Comparison of ENCODE assay signal across 12 cellular contexts in the genomic region with DNA sequence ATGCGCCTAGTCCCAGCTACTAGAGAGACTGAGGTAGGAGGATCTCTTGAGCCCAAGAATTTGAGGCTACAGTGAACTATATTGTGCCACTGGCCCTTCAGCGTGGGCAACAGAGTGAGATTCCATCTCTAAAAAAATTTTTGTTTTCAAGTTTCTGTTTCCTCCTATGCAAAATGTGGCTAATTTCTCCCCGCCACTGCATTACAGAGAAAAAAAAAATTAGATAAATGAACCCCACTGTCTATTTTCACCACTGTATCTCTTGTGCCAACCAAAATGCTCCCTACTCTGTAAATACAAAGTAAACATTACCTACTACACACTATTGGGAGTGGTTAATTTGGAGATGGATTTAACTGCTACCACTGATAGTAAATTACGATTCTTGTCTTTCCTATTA. TPM values are rescaled to one million over a fixed set of nuclear protein-coding genes. Genes with fewer than 3 reads are reported as not detected.
DNase-seq lines count a peak whose midpoint lies in the region; ATAC-seq, FAIRE-seq and TF ChIP-seq lines count a peak whose summit lies in the region.
"Had no signal": no experiment of that assay in that cellular context is flagged by ENCODE, and none has a peak within 500 bp of the region (broad histone marks: within the 10 kb centered on the region; RNA-seq: fewer than 3 reads in every experiment).

No MANE protein-coding gene starts in this region.

- no peak for TF ChIP-seq EP300 in upper lobe of left lung (IDR thresholded peaks at IDR 0.05)

- TF ChIP-seq CTCF in RWPE2 (IDR thresholded peaks at IDR 0.05; ENCODE audit: poor library complexity, severe bottlenecking) (no peak), lower lobe of right lung (IDR thresholded peaks at IDR 0.05) (no peak), upper lobe of left lung (IDR thresholded peaks at IDR 0.05) (no peak)

- peak overlapping the region; percentile 92 for H3K27ac Mint-ChIP-seq in activated naive CD4-positive, alpha-beta T cell treated with anti-CD3 and anti-CD28 coated beads, Interleukin-2, amount 50 U/mL, for 24 hours

- H3K9me3 ChIP-seq in RWPE2 (ENCODE audit: severe bottlenecking), result no peaks in the 10 kb centered on the region
- H3K9me3 ChIP-seq in lower lobe of right lung, result no peaks in the 10 kb centered on the region
- no peaks in the 10 kb centered on the region for H3K9me3 ChIP-seq in upper lobe of left lung

- WGBS in upper lobe of left lung, 2 donors, result 71 to 72% methylated on average over 4 of the region's 4 CpGs

- H3K36me3 Mint-ChIP-seq in activated naive CD4-positive, alpha-beta T cell treated with anti-CD3 and anti-CD28 coated beads, Interleukin-2, amount 50 U/mL, for 24 hours, result peaks cover 21% of the 10 kb centered on the region

- H3K9me3 Mint-ChIP-seq in activated naive CD4-positive, alpha-beta T cell treated with anti-CD3 and anti-CD28 coated beads, Interleukin-2, amount 50 U/mL, for 24 hours, result peaks cover 5% of the 10 kb centered on the region

- no peaks in the 10 kb centered on the region for H3K27me3 ChIP-seq in RWPE2 (ENCODE audit: insufficient read depth, poor library complexity, severe bottlenecking)
- no peaks in the 10 kb centered on the region for H3K27me3 ChIP-seq in lower lobe of right lung (ENCODE audit: low read depth)
- H3K27me3 ChIP-seq in upper lobe of left lung, result no peaks in the 10 kb centered on the region

- peak overlapping the region; percentile 92 for H3K4me3 Mint-ChIP-seq in activated naive CD4-positive, alpha-beta T cell treated with anti-CD3 and anti-CD28 coated beads, Interleukin-2, amount 50 U/mL, for 24 hours

- no peaks in the 10 kb centered on the region for H3K27me3 Mint-ChIP-seq in activated naive CD4-positive, alpha-beta T cell treated with anti-CD3 and anti-CD28 coated beads, Interleukin-2, amount 50 U/mL, for 24 hours

- H3K4me1 ChIP-seq in RWPE2 (ENCODE audit: insufficient read depth, poor library complexity, severe bottlenecking) (peaks cover 15% of the 10 kb centered on the region), lower lobe of right lung (peaks cover 33% of the 10 kb centered on the region), upper lobe of left lung (peaks cover 25 to 39% (median 27%) of the 10 kb centered on the region in 4 donors)

- H3K4me3 ChIP-seq in RWPE2 (ENCODE audit: severe bottlenecking), result no peak overlapping the region
- H3K4me3 ChIP-seq in lower lobe of right lung, result peak overlapping the region; percentile 95
- H3K4me3 ChIP-seq in upper lobe of left lung, result peak overlapping the region in 1 of 4 donors; percentile 96
- H3K4me3 ChIP-seq: lung had no signal

- intact Hi-C loops in lower lobe of right lung (cut with DNase I), result no loop called here

- no peak for DNase-seq in activated naive CD4-positive, alpha-beta T cell treated with Interleukin-2 at 50 U/mL for 16 hours
- DNase-seq in RWPE2 (ENCODE audit: low spot score), result no peak
- DNase-seq in lower lobe of right lung, result no peak
- no peak for DNase-seq in upper lobe of left lung
- DNase-seq in H54 (ENCODE audit: insufficient read length, low spot score), result no peak
- DNase-seq in urothelium cell line (ENCODE audit: low spot score), result no peak
- DNase-seq in HUDEP-2 (lab: John Stamatoyannopoulos, UW; ENCODE audit: unreplicated experiment in 76 of 76), result no peak
- DNase-seq: activated gamma-delta T cell, dermis blood vessel endothelial cell, NCI-H774 had no signal

- no peak for FAIRE-seq in H54 (lab: Jason Lieb, UNC)
- no peak for FAIRE-seq in urothelium cell line (lab: Jason Lieb, UNC)

- TF ChIP-seq POLR2A in upper lobe of left lung (IDR thresholded peaks at IDR 0.05), result no peak
- TF ChIP-seq POLR2A in H54 (IDR thresholded peaks at IDR 0.05; ENCODE audit: low read depth, low read length), result no peak

- peaks cover 71% of the 10 kb centered on the region for H3K4me1 Mint-ChIP-seq in activated naive CD4-positive, alpha-beta T cell treated with anti-CD3 and anti-CD28 coated beads, Interleukin-2, amount 50 U/mL, for 24 hours

- H3K36me3 ChIP-seq in RWPE2 (ENCODE audit: low read depth) (peaks cover 37% of the 10 kb centered on the region), lower lobe of right lung (peaks cover 36% of the 10 kb centered on the region), upper lobe of left lung (peaks cover 22 to 34% (median 25%) of the 10 kb centered on the region in 4 donors)

- H3K27ac ChIP-seq in RWPE2 (ENCODE audit: poor library complexity, severe bottlenecking) (peak overlapping the region; percentile 99), lower lobe of right lung (no peak overlapping the region), upper lobe of left lung (peak overlapping the region in 3 of 4 donors; percentile 96 to 99 (median 96))

- ATAC-seq in RWPE2 (ENCODE audit: low read depth) (no peak), lower lobe of right lung (no peak), upper lobe of left lung (ENCODE audit: low FRiP score in 2 of 2) (no peak)

RNA-seq across cellular contexts. Expression of a gene that starts 2.0 kb away (rescaled TPM):
- total RNA-seq in lower lobe of right lung (111 TPM), upper lobe of left lung (10 to 100 TPM; 27.2 to 94.3 (median 71.3) TPM)

RNA-seq across cellular contexts. Expression of a gene that starts 9.1 kb away (rescaled TPM):
- 35.3 TPM for total RNA-seq in lower lobe of right lung
- total RNA-seq in upper lobe of left lung, result 10 to 100 TPM; 19.5 to 63.9 (median 37.0) TPM
